In the genomic region with DNA sequence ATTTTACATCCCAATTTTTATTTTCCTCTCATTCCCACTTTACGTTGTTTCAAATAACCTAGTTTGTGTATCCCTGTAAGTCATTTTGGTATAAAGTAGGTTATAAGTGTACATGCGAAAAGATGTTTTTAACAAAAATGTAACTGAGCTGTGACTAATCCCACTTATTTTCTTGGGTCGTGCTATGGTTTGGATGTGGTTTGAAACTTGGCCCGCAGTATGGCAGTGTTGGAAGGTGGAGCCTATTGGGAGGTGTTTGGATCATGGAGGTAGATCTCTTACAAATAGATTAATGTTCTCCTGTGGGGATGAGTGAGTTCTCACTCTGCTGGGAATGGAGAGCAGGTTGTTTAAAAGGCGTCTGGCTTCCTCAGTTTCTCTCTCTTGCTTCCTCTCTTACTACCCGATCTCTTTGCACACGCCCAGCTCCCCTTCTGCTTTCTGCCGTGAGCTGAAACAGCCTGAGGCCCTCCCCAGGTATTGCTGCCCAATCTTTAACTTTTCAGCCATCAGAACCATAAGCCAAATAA, we compare ENCODE assay signal across 9 cellular contexts. TPM values are rescaled to one million over a fixed set of nuclear protein-coding genes. Genes with fewer than 3 reads are reported as not detected.
DNase-seq lines count a peak whose midpoint lies in the region; ATAC-seq and TF ChIP-seq lines count a peak whose summit lies in the region.
"Had no signal": no experiment of that assay in that cellular context is flagged by ENCODE, and none has a peak within 500 bp of the region (broad histone marks: within the 10 kb centered on the region; RNA-seq: fewer than 3 reads in every experiment).

No MANE protein-coding gene starts in this region.

- no peaks in the 10 kb centered on the region for H3K27me3 Mint-ChIP-seq in activated CD4-positive, alpha-beta memory T cell treated with anti-CD3 and anti-CD28 coated beads, Interleukin-2, amount 10 ng/mL, durations not matched to agents 7 days and 5 days

- CTCF ChIA-PET in A673 (lab: Charles Lee), result no interaction called here
- CTCF ChIA-PET in activated CD4-positive, alpha-beta memory T cell treated with anti-CD3 and anti-CD28 coated beads, Interleukin-2, amount 10 ng/mL, durations not matched to agents 7 days and 5 days (lab: Charles Lee), result interaction anchor here (1.4 to 1.6 kb wide), 2 partner anchors 274 to 448 kb away, joined by 4 to 6 read pairs; partner anchors contain the start of gene TMEM9B

- H3F3A ChIP-seq in GM23248 (ENCODE audit: insufficient read depth), result peaks cover 52% of the 10 kb centered on the region

- in situ Hi-C loops in GM23248 (cut with MboI), result no loop called here

- H3K27me3 ChIP-seq in A673 (replicated peaks; ENCODE audit: insufficient read depth, low read depth, low read length, poor library complexity) (no peaks in the 10 kb centered on the region), GM23248 (replicated peaks; ENCODE audit: insufficient read depth) (no peaks in the 10 kb centered on the region)

- intact Hi-C loops in A673 (cut with micrococcal nuclease; ENCODE audit: unreplicated experiment), result loop anchor here (2.0 to 10.0 kb wide), 3 partner anchors 123 to 275 kb away; partner anchors contain the start of genes AKIP1 and TMEM9B

- peaks cover 20% of the 10 kb centered on the region for H3K4me1 ChIP-seq in A673 (ENCODE audit: insufficient read depth, low read length, poor library complexity, severe bottlenecking)
- H3K4me1 ChIP-seq in GM23248 (ENCODE audit: insufficient read depth), result peaks cover 30% of the 10 kb centered on the region; the same call in 1 of the 2 replicates

- H3K9me2 ChIP-seq in GM23248 (ENCODE audit: insufficient read depth), result no peaks in the 10 kb centered on the region

- no peak overlapping the region for H2AFZ ChIP-seq in GM23248

- H3K4me3 Mint-ChIP-seq in activated CD4-positive, alpha-beta memory T cell treated with anti-CD3 and anti-CD28 coated beads, Interleukin-2, amount 10 ng/mL, durations not matched to agents 7 days and 5 days, result peak overlapping the region; percentile 96

- BruUV-seq in A673 (replicated peaks; lab: Mats Ljungman, UMichigan), result no TSS peak

- H3K4me3 ChIP-seq in A673 (ENCODE audit: low read depth, low read length, poor library complexity, severe bottlenecking) (peak overlapping the region; percentile 57), GM23248 (peak overlapping the region; percentile 86)

- H3K79me2 ChIP-seq in GM23248 (ENCODE audit: insufficient read depth), result peaks cover 22% of the 10 kb centered on the region

- no peaks in the 10 kb centered on the region for H3K9me3 ChIP-seq in A673 (ENCODE audit: low read depth, low read length, poor library complexity, severe bottlenecking)
- no peaks in the 10 kb centered on the region for H3K9me3 ChIP-seq in GM23248 (ENCODE audit: low read depth)

- TF ChIP-seq CTCF in A673 (conservative IDR thresholded peaks at IDR 0.05; ENCODE audit: low read depth, low read length), result no peak

- no peaks in the 10 kb centered on the region for H4K20me1 ChIP-seq in GM23248 (ENCODE audit: insufficient read depth)

- H3K36me3 ChIP-seq in A673 (ENCODE audit: insufficient read depth, low read length, poor library complexity, severe bottlenecking), result peaks cover 24% of the 10 kb centered on the region
- H3K36me3 ChIP-seq in GM23248 (ENCODE audit: low read depth), result peaks cover 32% of the 10 kb centered on the region

- ATAC-seq in left lobe of liver (no peak), GM18868 (IDR thresholded peaks at IDR 0.05; ENCODE audit: unreplicated experiment) (no peak), GM18511 (IDR thresholded peaks at IDR 0.05; ENCODE audit: unreplicated experiment) (no peak), GM18858 (IDR thresholded peaks at IDR 0.05; ENCODE audit: unreplicated experiment) (no peak)

- H3K4me1 Mint-ChIP-seq in activated CD4-positive, alpha-beta memory T cell treated with anti-CD3 and anti-CD28 coated beads, Interleukin-2, amount 10 ng/mL, durations not matched to agents 7 days and 5 days, result peaks cover 68% of the 10 kb centered on the region

- DNase-seq in A673 (ENCODE audit: low spot score), result no peak
- peak; percentile 40 for DNase-seq in GM23248
- DNase-seq in activated CD4-positive, alpha-beta memory T cell treated with anti-CD3 and anti-CD28 coated beads, Interleukin-2, amount 10 ng/mL, durations not matched to agents 7 days and 5 days, result no peak
- peak; percentile 11 for DNase-seq in left lobe of liver (ENCODE audit: low spot score)
- no peak for DNase-seq in NAMALWA (ENCODE audit: low spot score)
- DNase-seq: OCI-M1 had no signal

- peak overlapping the region; percentile 81; the same call in 1 of the 2 replicates for H3K9ac ChIP-seq in GM23248

- H3K4me2 ChIP-seq in GM23248 (ENCODE audit: unreplicated experiment), result peak overlapping the region; percentile 93

- H3K36me3 Mint-ChIP-seq in activated CD4-positive, alpha-beta memory T cell treated with anti-CD3 and anti-CD28 coated beads, Interleukin-2, amount 10 ng/mL, durations not matched to agents 7 days and 5 days (ENCODE audit: low read depth), result peaks cover 53% of the 10 kb centered on the region

- H3K27ac Mint-ChIP-seq in activated CD4-positive, alpha-beta memory T cell treated with anti-CD3 and anti-CD28 coated beads, Interleukin-2, amount 10 ng/mL, durations not matched to agents 7 days and 5 days, result peak overlapping the region; percentile 94

- H3K9me3 Mint-ChIP-seq in activated CD4-positive, alpha-beta memory T cell treated with anti-CD3 and anti-CD28 coated beads, Interleukin-2, amount 10 ng/mL, durations not matched to agents 7 days and 5 days, result no peaks in the 10 kb centered on the region

- peak overlapping the region; percentile 55 for H3K27ac ChIP-seq in A673 (ENCODE audit: low read depth, low read length, poor library complexity, severe bottlenecking)
- peak overlapping the region; percentile 90; the same call in 1 of the 2 replicates for H3K27ac ChIP-seq in GM23248

- POLR2A ChIA-PET in A673 (lab: Charles Lee; ENCODE audit: low non-redundant PET), result no interaction called here
- POLR2A ChIA-PET in activated CD4-positive, alpha-beta memory T cell treated with anti-CD3 and anti-CD28 coated beads, Interleukin-2, amount 10 ng/mL, durations not matched to agents 7 days and 5 days (lab: Charles Lee), result interaction anchor here (0.6 to 2.8 kb wide), 6 partner anchors 7 to 1264 kb away, joined by 3 to 17 read pairs (median 8); partner anchors contain the start of genes AKIP1, RPL27A and TRIM66

- 78 to 79% methylated on average over 8 of the region's 8 CpGs for WGBS in GM23248 (ENCODE audit: low coverage in 1 of 2, low lambda C conversion rate in 2 of 2, missing lambda C conversion rate in 2 of 2), 2 experiments

RNA-seq across cellular contexts. Expression of gene RPL27A, which starts 7.2 kb away (rescaled TPM):
- total RNA-seq in A673 (2021) (576 and 629 TPM in 2 replicates), left lobe of liver (215 TPM)
- total RNA-seq in GM23248 (2014; rRNA removed; shearing (Covaris generic)), result 460 and 520 TPM in 2 replicates
- 1,046 and 1,073 TPM in 2 replicates for polyA plus RNA-seq in GM23248 (2016; fragmentation: Nextera tagmentation; extraction: Ambion mirVana)
- 100 to 1,000 TPM; 817 to 856 TPM for total RNA-seq in activated CD4-positive, alpha-beta memory T cell treated with anti-CD3 and anti-CD28 coated beads, Interleukin-2, amount 10 ng/mL, durations not matched to agents 7 days and 5 days

RNA-seq across cellular contexts. Expression of gene TRIM66, which starts 7.3 kb away (rescaled TPM):
- total RNA-seq in A673 (2021), result 9.7 and 14.6 TPM in 2 replicates
- total RNA-seq in GM23248 (2014; rRNA removed; shearing (Covaris generic)), result 1.4 and 1.5 TPM in 2 replicates
- polyA plus RNA-seq in GM23248 (2016; fragmentation: Nextera tagmentation; extraction: Ambion mirVana), result 1.2 and 1.5 TPM in 2 replicates
- total RNA-seq in activated CD4-positive, alpha-beta memory T cell treated with anti-CD3 and anti-CD28 coated beads, Interleukin-2, amount 10 ng/mL, durations not matched to agents 7 days and 5 days, result 10 to 100 TPM; 17.8 to 22.4 TPM
- total RNA-seq in left lobe of liver, result 13.3 TPM

Comparison
In these comparisons a context has a peak if more than half of its experiments do, and no peak if none do; other contexts are left out.
1. DNase-seq: peak in GM23248 (single experiment) and left lobe of liver (single experiment); none in A673 (single experiment), activated CD4-positive, alpha-beta memory T cell treated with anti-CD3 and anti-CD28 coated beads, Interleukin-2, amount 10 ng/mL, durations not matched to agents 7 days and 5 days (single experiment) and NAMALWA (single experiment).